In genomic region chr10:120948889-120949382, GRCh38 we compare ENCODE assay signal across 8 cellular contexts.
DNase-seq lines count a peak whose midpoint lies in the region; ATAC-seq, FAIRE-seq and TF ChIP-seq lines count a peak whose summit lies in the region.

No MANE protein-coding gene starts in this region.

- peaks cover 9% of the 10 kb centered on the region for H3K4me1 Mint-ChIP-seq in activated T-cell treated with anti-CD3 and anti-CD28 coated beads, Interleukin-2, amount 50 U/mL, for 72 hours (ENCODE audit: low read depth)
- H3K4me1 Mint-ChIP-seq in nephron: peaks cover 23% of the 10 kb centered on the region

- H3K4me3 Mint-ChIP-seq in activated T-cell treated with anti-CD3 and anti-CD28 coated beads, Interleukin-2, amount 50 U/mL, for 72 hours: peak overlapping the region; percentile 20 to 58
- peak overlapping the region; percentile 66 to 68 (median 67) for H3K4me3 Mint-ChIP-seq in nephron

- H3K4me3 ChIP-seq in fibroblast of mammary gland (ENCODE audit: control insufficient read depth, low read depth, low read length): peak overlapping the region; percentile 41

- TF ChIP-seq CTCF in D721Med (IDR thresholded peaks at IDR 0.05; ENCODE audit: insufficient read depth, missing control alignments) (peak; percentile 15), fibroblast of mammary gland (conservative IDR thresholded peaks at IDR 0.05; ENCODE audit: control insufficient read depth, insufficient read depth, low read depth, low read length) (peak; percentile 46), nephron (IDR thresholded peaks at IDR 0.05; ENCODE audit: unreplicated experiment in 3 of 3) (peak; percentile 95 to 96 (median 96))

- DNase-seq in D721Med (ENCODE audit: insufficient read length, low spot score) (peak; percentile 45), MV-4-11 (lab: John Stamatoyannopoulos, UW) (peak; percentile 21), fibroblast of mammary gland (ENCODE audit: low read depth) (peak; percentile 57), stromal cell of bone marrow (ENCODE audit: low read depth) (peak; percentile 29), NCI-H446 (lab: John Stamatoyannopoulos, UW) (no peak)
- peak; percentile 68 to 79 for DNase-seq in activated T-cell treated with anti-CD3 and anti-CD28 coated beads, Interleukin-2, amount 50 U/mL, for 72 hours

- H3K9me3 Mint-ChIP-seq in activated T-cell treated with anti-CD3 and anti-CD28 coated beads, Interleukin-2, amount 50 U/mL, for 72 hours: no peaks in the 10 kb centered on the region
- peaks cover 15% of the 10 kb centered on the region for H3K9me3 Mint-ChIP-seq in nephron

- no peak for FAIRE-seq in D721Med (lab: Jason Lieb, UNC)

- ATAC-seq in GM21825 (IDR thresholded peaks at IDR 0.05; ENCODE audit: unreplicated experiment): peak; percentile 89
- peak; percentile 97 for ATAC-seq in activated T-cell treated with anti-CD3 and anti-CD28 coated beads, Interleukin-2, amount 50 U/mL, for 72 hours (replicated peaks in 1 of 2)

- peaks cover 41% of the 10 kb centered on the region for H3K27me3 Mint-ChIP-seq in activated T-cell treated with anti-CD3 and anti-CD28 coated beads, Interleukin-2, amount 50 U/mL, for 72 hours (ENCODE audit: low read depth)
- peaks cover 38% of the 10 kb centered on the region for H3K27me3 Mint-ChIP-seq in nephron (ENCODE audit: low read depth)

- no peak overlapping the region for H3K27ac Mint-ChIP-seq in activated T-cell treated with anti-CD3 and anti-CD28 coated beads, Interleukin-2, amount 50 U/mL, for 72 hours
- no peak overlapping the region for H3K27ac Mint-ChIP-seq in nephron

- no peaks in the 10 kb centered on the region for H3K36me3 Mint-ChIP-seq in activated T-cell treated with anti-CD3 and anti-CD28 coated beads, Interleukin-2, amount 50 U/mL, for 72 hours (ENCODE audit: insufficient read depth in 2 of 2)
- no peaks in the 10 kb centered on the region for H3K36me3 Mint-ChIP-seq in nephron (ENCODE audit: low read depth)

Comparison
In these comparisons a context has a peak if more than half of its experiments do, and no peak if none do; other contexts are left out.
1. DNase-seq: peak in D721Med (single experiment), MV-4-11 (single experiment), activated T-cell treated with anti-CD3 and anti-CD28 coated beads, Interleukin-2, amount 50 U/mL, for 72 hours (2 of 2), fibroblast of mammary gland (single experiment) and stromal cell of bone marrow (single experiment); none in NCI-H446 (0 of 2).
2. CTCF ChIP-seq: peak in every context shown above with its lines; median percentile 96 in nephron; 46 in fibroblast of mammary gland; 15 in D721Med.